In genomic region chr2:71070294-71071025, GRCh38 we compare ENCODE assay signal across 1 cellular context.
TF ChIP-seq lines count a peak whose summit lies in the region.

No MANE protein-coding gene starts in this region.

TF ChIP-seq in A549, 52 proteins besides CTCF, POLR2A, EP300 and RAD21 (continued from another document):
- no peak for TF ChIP-seq BCL3 (IDR thresholded peaks at IDR 0.05)
- TF ChIP-seq SMC3 (IDR thresholded peaks at IDR 0.05): no peak
- no peak for TF ChIP-seq ZC3H11A (IDR thresholded peaks at IDR 0.05)
- TF ChIP-seq REST (IDR thresholded peaks at IDR 0.05): no peak
- TF ChIP-seq RFX5 (IDR thresholded peaks at IDR 0.05): no peak
- no peak for TF ChIP-seq GATA3 (IDR thresholded peaks at IDR 0.05; ENCODE audit: borderline replicate concordance)
- no peak for TF ChIP-seq SREBF2 (IDR thresholded peaks at IDR 0.05)
- TF ChIP-seq CBX8 (IDR thresholded peaks at IDR 0.05): no peak
- TF ChIP-seq ESRRA (IDR thresholded peaks at IDR 0.05; ENCODE audit: borderline replicate concordance, low read length): no peak
- no peak for TF ChIP-seq PHF8 (IDR thresholded peaks at IDR 0.05; ENCODE audit: borderline replicate concordance, low read depth)
